In the genomic region with DNA sequence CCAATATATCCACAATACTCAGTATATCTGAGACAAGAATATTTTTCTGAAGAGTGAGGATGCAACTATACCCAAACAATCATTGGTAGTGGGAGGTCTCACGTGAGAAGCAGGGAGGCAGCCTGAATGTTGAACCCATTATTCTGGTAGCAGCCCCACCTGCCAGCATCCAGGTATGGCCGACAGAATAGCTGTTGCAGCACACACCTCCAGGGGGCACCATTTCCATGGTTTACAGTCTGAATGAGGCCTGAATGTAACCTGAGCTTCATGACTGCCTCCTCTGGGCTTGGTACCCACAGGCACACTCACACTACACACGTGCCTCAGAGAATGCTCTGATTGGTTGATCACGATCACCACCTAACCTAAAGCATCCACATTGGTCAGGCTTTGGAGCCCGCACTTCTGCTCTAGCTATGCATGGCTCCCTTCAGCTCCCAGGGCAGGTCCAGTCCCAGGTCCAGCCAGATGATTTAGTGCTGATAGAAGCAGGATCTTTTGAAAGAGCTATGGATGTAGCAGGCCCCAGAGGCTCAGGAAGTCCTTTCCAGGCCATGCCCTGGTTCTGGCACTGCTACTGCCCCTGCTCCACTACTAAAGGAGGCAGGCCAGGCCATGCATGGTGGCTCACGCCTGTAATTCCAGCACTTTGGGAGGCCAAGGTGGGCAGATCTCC, we compare ENCODE assay signal across 9 cellular contexts. TPM values are rescaled to one million over a fixed set of nuclear protein-coding genes. Genes with fewer than 3 reads are reported as not detected.
DNase-seq lines count a peak whose midpoint lies in the region; ATAC-seq, FAIRE-seq and TF ChIP-seq lines count a peak whose summit lies in the region.
"Had no signal": no experiment of that assay in that cellular context is flagged by ENCODE, and none has a peak within 500 bp of the region (broad histone marks: within the 10 kb centered on the region; RNA-seq: fewer than 3 reads in every experiment).

No MANE protein-coding gene starts in this region.

- TF ChIP-seq CTCF in Calu3 (IDR thresholded peaks at IDR 0.05; ENCODE audit: unreplicated experiment) (peak; percentile 79), HL-60 (IDR thresholded peaks at IDR 0.05; ENCODE audit: insufficient read depth, low read length) (peak; percentile 75), H1 (IDR thresholded peaks at IDR 0.05; ENCODE audit: control extremely low read depth in 1 of 3, insufficient read depth in 1 of 3, low read depth in 1 of 3, low read length in 3 of 3) (peak; percentile 82 to 99 (median 89))

- no peak overlapping the region for H3K14ac ChIP-seq in H1 (ENCODE audit: insufficient read length)

- H4K8ac ChIP-seq in H1 (ENCODE audit: extremely low read depth, insufficient read depth, low read length) = peak overlapping the region; percentile 75; the same call in 1 of the 2 replicates

- TF ChIP-seq RAD21 in H1 (IDR thresholded peaks at IDR 0.05 in 1 of 2, conservative IDR thresholded peaks at IDR 0.05 in 1 of 2; ENCODE audit: low read depth in 2 of 2, low read length in 2 of 2) = peak; percentile 89 to 91

- H3K79me1 ChIP-seq in H1 (ENCODE audit: low read depth, low read length) = no peaks in the 10 kb centered on the region

- no peak overlapping the region for H3K27ac Mint-ChIP-seq in Calu3 (ENCODE audit: unreplicated experiment)
- H3K27ac Mint-ChIP-seq in stimulated activated effector memory CD8-positive, alpha-beta T cell treated with anti-CD3 and anti-CD28 coated beads, Interleukin-12 subunit alpha, Interleukin-12 subunit beta, amount 100 ng/mL, for 72 hours = no peak overlapping the region

- peak; percentile 92 for DNase-seq in Calu3
- DNase-seq in HL-60 (ENCODE audit: low read depth in 1 of 2, low spot score in 1 of 2) = peak; percentile 74 to 85
- peak; percentile 95 for DNase-seq in NCI-H82 (lab: John Stamatoyannopoulos, UW)
- peak; percentile 91 to 94 for DNase-seq in activated CD4-positive, alpha-beta T cell treated with anti-CD3 and anti-CD28 coated beads, Interleukin-2, amount 50 U/mL, for 48 hours
- peak; percentile 78 to 96 for DNase-seq in H1 (ENCODE audit: low read depth in 1 of 2, low spot score in 2 of 2)
- peak; percentile 85 for DNase-seq in myocyte (ENCODE audit: low read depth)
- DNase-seq in stimulated activated effector memory CD8-positive, alpha-beta T cell treated with anti-CD3 and anti-CD28 coated beads, Interleukin-12 subunit alpha, Interleukin-12 subunit beta, amount 100 ng/mL, for 72 hours (ENCODE audit: low spot score in 2 of 2) = peak; percentile 82 to 95

- peak; percentile 98 for FAIRE-seq in H1 (lab: Jason Lieb, UNC)
- FAIRE-seq: colon had no signal

- POLR2A ChIA-PET in H1 (lab: Charles Lee; ENCODE audit: partially characterized antibody) = interaction anchor here (0.6 to 1.2 kb wide), 2 partner anchors 89 to 160 kb away, joined by 3 to 7 read pairs; no protein-coding TSS in a partner anchor

- H2AFZ ChIP-seq in H1 (ENCODE audit: low read length) = peak overlapping the region; percentile 70; the same call in 1 of the 2 replicates

- WGBS in H1 (ENCODE audit: extremely low coverage in 1 of 2, insufficient coverage in 1 of 2, insufficient read length in 1 of 2, insufficient replicate concordance in 2 of 2, low coverage in 1 of 2, low lambda C conversion rate in 2 of 2, missing lambda C conversion rate in 1 of 2), 2 experiments = 29% methylated on average over 6 of the region's 6 CpGs; no CpG with 5 or more reads in 1 of the 2 experiments

- H3K4me3 ChIP-seq in HL-60 (replicated peaks; ENCODE audit: insufficient read depth, low read length) (no peak overlapping the region), H1 (ENCODE audit: extremely low read depth in 1 of 4, insufficient read depth in 2 of 4, low read depth in 3 of 4, low read length in 4 of 4) (no peak overlapping the region)

- H3K4me1 ChIP-seq in H1 (replicated peaks in 1 of 4; ENCODE audit: control insufficient read depth in 3 of 4, insufficient read depth in 4 of 4, low read length in 3 of 4) = peaks cover 0 to 6% (median 4%) of the 10 kb centered on the region in 4 experiments; a peak in 4 of 7 replicates

- H3K56ac ChIP-seq in H1 (replicated peaks; ENCODE audit: insufficient read length, low read depth, low read length) = no peak overlapping the region

- peaks cover 22% of the 10 kb centered on the region for H3K27me3 Mint-ChIP-seq in Calu3 (ENCODE audit: unreplicated experiment)

- no peak overlapping the region for H2BK12ac ChIP-seq in H1 (ENCODE audit: low read depth, low read length)

- no peak overlapping the region for H3K4me2 ChIP-seq in H1 (ENCODE audit: insufficient read depth in 1 of 2, low read depth in 2 of 2, low read length in 2 of 2)

- BruUV-seq in Calu3 (replicated peaks; lab: Mats Ljungman, UMichigan) = no TSS peak

- H3K36me3 ChIP-seq in H1 (ENCODE audit: control insufficient read depth in 2 of 4, insufficient read depth in 4 of 4, low read length in 3 of 4) = no peaks in the 10 kb centered on the region

- intact Hi-C loops in Calu3 (cut with micrococcal nuclease; ENCODE audit: unreplicated experiment) = loop anchor here (5.0 to 10.0 kb wide), 4 partner anchors 41 to 169 kb away; a partner anchor contains a TSS

- H2BK120ac ChIP-seq in H1 (replicated peaks; ENCODE audit: low read depth, low read length) = no peak overlapping the region

- no peak overlapping the region for H3K27ac ChIP-seq in HL-60 (replicated peaks)
- H3K27ac ChIP-seq in H1 (ENCODE audit: low read depth, low read length) = no peak overlapping the region

- CTCF ChIA-PET in Calu3 (lab: Charles Lee) = interaction anchor here (0.6 to 1.7 kb wide), 20 partner anchors 10 to 448 kb away, joined by 3 to 23 read pairs (median 4); a partner anchor contains a TSS
- CTCF ChIA-PET in H1 (lab: Charles Lee; ENCODE audit: partially characterized antibody) = interaction anchor here (0.6 to 10.2 kb wide), 41 partner anchors 10 to 243 kb away, joined by 3 to 164 read pairs (median 6); a partner anchor contains a TSS

- no peak overlapping the region for H3K18ac ChIP-seq in H1 (ENCODE audit: extremely low read depth, low read length)

- no peak overlapping the region for H4K91ac ChIP-seq in H1 (replicated peaks; ENCODE audit: insufficient read length, low read length)

- peaks cover 25% of the 10 kb centered on the region for H3K4me1 Mint-ChIP-seq in Calu3 (ENCODE audit: low read depth, unreplicated experiment)
- H3K4me1 Mint-ChIP-seq in stimulated activated effector memory CD8-positive, alpha-beta T cell treated with anti-CD3 and anti-CD28 coated beads, Interleukin-12 subunit alpha, Interleukin-12 subunit beta, amount 100 ng/mL, for 72 hours = peaks cover 21% of the 10 kb centered on the region

- H3K9me3 Mint-ChIP-seq in Calu3 (ENCODE audit: low read depth, unreplicated experiment) = no peaks in the 10 kb centered on the region
- no peaks in the 10 kb centered on the region for H3K9me3 Mint-ChIP-seq in stimulated activated effector memory CD8-positive, alpha-beta T cell treated with anti-CD3 and anti-CD28 coated beads, Interleukin-12 subunit alpha, Interleukin-12 subunit beta, amount 100 ng/mL, for 72 hours

- H3K9ac ChIP-seq in H1 (replicated peaks in 1 of 4; ENCODE audit: extremely low read depth in 1 of 4, low read depth in 3 of 4, low read length in 3 of 4) = no peak overlapping the region

- ATAC-seq in GM19468 (IDR thresholded peaks at IDR 0.05; ENCODE audit: extremely low read depth, unreplicated experiment) = peak; percentile 98
- peak; percentile 94 for ATAC-seq in stimulated activated effector memory CD8-positive, alpha-beta T cell treated with anti-CD3 and anti-CD28 coated beads, Interleukin-12 subunit alpha, Interleukin-12 subunit beta, amount 100 ng/mL, for 72 hours

- H3K4me3 Mint-ChIP-seq in Calu3 (ENCODE audit: low read depth, unreplicated experiment) = no peak overlapping the region
- no peak overlapping the region for H3K4me3 Mint-ChIP-seq in stimulated activated effector memory CD8-positive, alpha-beta T cell treated with anti-CD3 and anti-CD28 coated beads, Interleukin-12 subunit alpha, Interleukin-12 subunit beta, amount 100 ng/mL, for 72 hours

- no peak overlapping the region for H3K4ac ChIP-seq in H1 (replicated peaks; ENCODE audit: insufficient read length, low read depth, low read length)

- H2AK5ac ChIP-seq in H1 (ENCODE audit: low read depth, low read length) = no peak overlapping the region

- no peaks in the 10 kb centered on the region for H4K20me1 ChIP-seq in H1 (replicated peaks in 1 of 2; ENCODE audit: control insufficient read depth in 1 of 2, insufficient read depth in 2 of 2, low read length in 2 of 2)

- no peak overlapping the region for H3K23ac ChIP-seq in H1 (ENCODE audit: insufficient read length)

- peaks cover 11% of the 10 kb centered on the region; the same call in 1 of the 2 replicates for H3K23me2 ChIP-seq in H1 (ENCODE audit: low read depth, low read length)

- TF ChIP-seq POLR2A in H1 (IDR thresholded peaks at IDR 0.05; ENCODE audit: control extremely low read depth in 1 of 2, low read depth in 2 of 2, low read length in 2 of 2) = no peak

- H2BK15ac ChIP-seq in H1 (ENCODE audit: low read length) = no peak overlapping the region

- H3K79me2 ChIP-seq in H1 (ENCODE audit: control insufficient read depth in 1 of 2, insufficient read depth in 2 of 2, low read length in 2 of 2) = no peaks in the 10 kb centered on the region

- H3K27me3 ChIP-seq in HL-60 (ENCODE audit: insufficient read depth, poor library complexity, severe bottlenecking) (peaks cover 13% of the 10 kb centered on the region), H1 (replicated peaks in 1 of 4; ENCODE audit: control insufficient read depth in 3 of 4, extremely low read depth in 1 of 4, insufficient read depth in 3 of 4, low read length in 3 of 4) (peaks cover 16 to 35% (median 26%) of the 10 kb centered on the region in 4 experiments)

- H2BK20ac ChIP-seq in H1 (ENCODE audit: low read length) = no peak overlapping the region

- H2BK5ac ChIP-seq in H1 (ENCODE audit: low read depth, low read length) = no peak overlapping the region

- H4K5ac ChIP-seq in H1 (ENCODE audit: insufficient read length, low read depth, low read length) = no peak overlapping the region

- TF ChIP-seq EP300 in H1 (IDR thresholded peaks at IDR 0.05; ENCODE audit: borderline replicate concordance in 1 of 2, low read depth in 2 of 2, low read length in 2 of 2) = no peak

- no peaks in the 10 kb centered on the region for H3K9me3 ChIP-seq in H1 (ENCODE audit: insufficient read depth in 2 of 2, low read depth in 1 of 2, low read length in 1 of 2)

- peaks cover 5% of the 10 kb centered on the region for H3K36me3 Mint-ChIP-seq in Calu3 (ENCODE audit: insufficient read depth, unreplicated experiment)
- peaks cover 4% of the 10 kb centered on the region for H3K36me3 Mint-ChIP-seq in stimulated activated effector memory CD8-positive, alpha-beta T cell treated with anti-CD3 and anti-CD28 coated beads, Interleukin-12 subunit alpha, Interleukin-12 subunit beta, amount 100 ng/mL, for 72 hours

RNA-seq across cellular contexts. Expression of a gene that starts 11.0 kb away (rescaled TPM):
- 116 and 131 TPM in 2 replicates for total RNA-seq in Calu3 (2022)
- total RNA-seq in H1 (2021; fragmentation: NEBNext Ultra II Directional; extraction: Animal tissue kit (Norgen Biotek cat#: 25700)) = 31.6 and 34.3 TPM in 2 replicates
- polyA plus RNA-seq in H1 (2011; rRNA removed) = 8.0 and 11.5 TPM in 2 replicates
- polyA plus RNA-seq in H1 (2011; cell fraction: cytosol; rRNA removed) = 15.3 TPM
- 4.1 TPM for polyA plus RNA-seq in H1 (2011; cell fraction: nucleus; rRNA removed)
- 27.8 to 34.2 TPM (median 32.1 TPM) in 4 replicates for polyA plus RNA-seq in H1 (2012, experiment 1 of 2)
- 2.8 TPM for polyA plus RNA-seq in H1 (2012, experiment 2 of 2)
- 23.0 TPM for polyA plus RNA-seq in H1 (2013, experiment 1 of 2)
- polyA plus RNA-seq in H1 (2013, experiment 2 of 2) = 24.7 TPM
- polyA minus RNA-seq in H1 (2011; rRNA and poly(A)+ RNA removed) = 10.0 and 10.5 TPM in 2 replicates
- polyA minus RNA-seq in H1 (2011; cell fraction: cytosol; rRNA and poly(A)+ RNA removed) = 16.9 TPM
- 9.0 TPM for polyA minus RNA-seq in H1 (2011; cell fraction: nucleus; rRNA and poly(A)+ RNA removed)
- 54.1 and 75.1 TPM in 2 replicates for total RNA-seq in myocyte
- polyA plus RNA-seq in myocyte (2012) = 29.6 TPM

RNA-seq across cellular contexts. Expression of a gene that starts 29.6 kb away (rescaled TPM):
- not detected in 2 replicates for total RNA-seq in Calu3 (2022)
- total RNA-seq in H1 (2021; fragmentation: NEBNext Ultra II Directional; extraction: Animal tissue kit (Norgen Biotek cat#: 25700)) = 0.93 TPM in 1 of 2 replicates, not detected in the other
- polyA plus RNA-seq in H1 (2011; rRNA removed) = 0.88 and 1.5 TPM in 2 replicates
- polyA plus RNA-seq in H1 (2011; cell fraction: cytosol; rRNA removed) = 0.52 TPM
- 2.1 TPM for polyA plus RNA-seq in H1 (2011; cell fraction: nucleus; rRNA removed)
- 0.47 to 1.1 TPM (median 0.92 TPM) in 4 replicates for polyA plus RNA-seq in H1 (2012, experiment 1 of 2)
- polyA plus RNA-seq in H1 (2012, experiment 2 of 2) = not detected
- polyA plus RNA-seq in H1 (2013, experiment 1 of 2) = 0.34 TPM
- polyA plus RNA-seq in H1 (2013, experiment 2 of 2) = 0.22 TPM
- polyA minus RNA-seq in H1 (2011; rRNA and poly(A)+ RNA removed) = 0.47 and 1.2 TPM in 2 replicates
- not detected for polyA minus RNA-seq in H1 (2011; cell fraction: cytosol; rRNA and poly(A)+ RNA removed)
- 0.60 TPM for polyA minus RNA-seq in H1 (2011; cell fraction: nucleus; rRNA and poly(A)+ RNA removed)
- 0.10 and 0.19 TPM in 2 replicates for total RNA-seq in myocyte
- 0.71 TPM for polyA plus RNA-seq in myocyte (2012)

RNA-seq across cellular contexts. Expression of a gene that starts 56.9 kb away (rescaled TPM):
- total RNA-seq in Calu3 (2022) = 0.64 and 2.5 TPM in 2 replicates
- total RNA-seq in H1 (2021; fragmentation: NEBNext Ultra II Directional; extraction: Animal tissue kit (Norgen Biotek cat#: 25700)) = 1.6 and 1.7 TPM in 2 replicates
- 2.2 and 2.8 TPM in 2 replicates for polyA plus RNA-seq in H1 (2011; rRNA removed)
- polyA plus RNA-seq in H1 (2011; cell fraction: cytosol; rRNA removed) = 3.4 TPM
- 13.2 TPM for polyA plus RNA-seq in H1 (2011; cell fraction: nucleus; rRNA removed)
- polyA plus RNA-seq in H1 (2012, experiment 1 of 2) = 1.1 to 3.7 TPM (median 2.0 TPM) in 4 replicates
- 0.67 TPM for polyA plus RNA-seq in H1 (2012, experiment 2 of 2)
- polyA plus RNA-seq in H1 (2013, experiment 1 of 2) = 1.7 TPM
- 1.3 TPM for polyA plus RNA-seq in H1 (2013, experiment 2 of 2)
- 2.4 and 2.9 TPM in 2 replicates for polyA minus RNA-seq in H1 (2011; rRNA and poly(A)+ RNA removed)
- polyA minus RNA-seq in H1 (2011; cell fraction: cytosol; rRNA and poly(A)+ RNA removed) = 0.59 TPM
- polyA minus RNA-seq in H1 (2011; cell fraction: nucleus; rRNA and poly(A)+ RNA removed) = 12.5 TPM
- 1.7 and 1.9 TPM in 2 replicates for total RNA-seq in myocyte
- polyA plus RNA-seq in myocyte (2012) = 0.19 TPM
